Comparison of ENCODE assay signal across 16 cellular contexts in genomic region chr12:34236073-34236472, GRCh38.
A peak's percentile ranks its signal among the peaks of the same experiment; 100 is the strongest.
DNase-seq lines count a peak whose midpoint lies in the region; ATAC-seq, FAIRE-seq and TF ChIP-seq lines count a peak whose summit lies in the region.
"Had no signal": no experiment of that assay in that cellular context is flagged by ENCODE, and none has a peak within 500 bp of the region (broad histone marks: within the 10 kb centered on the region; RNA-seq: fewer than 3 reads in every experiment).

No MANE protein-coding gene starts in this region.

- ATAC-seq in GM23338 (no peak), HG02840 (IDR thresholded peaks at IDR 0.05; ENCODE audit: low FRiP score, unreplicated experiment) (no peak)
- ATAC-seq: CD8-positive, alpha-beta T cell had no signal

- FAIRE-seq in GM12892 (lab: Jason Lieb, UNC) (peak; percentile 76), HTR-8/SVneo (lab: Jason Lieb, UNC) (peak; percentile 100), colon (lab: Jason Lieb, UNC) (peak; percentile 10)

- no peak overlapping the region for H2AFZ ChIP-seq in GM23338
- H2AFZ ChIP-seq: GM23248 had no signal

- H3K36me3 Mint-ChIP-seq in osteocyte (ENCODE audit: unreplicated experiment): no peaks in the 10 kb centered on the region
- H3K36me3 Mint-ChIP-seq in GM23338 (ENCODE audit: low read depth): peaks cover 48% of the 10 kb centered on the region
- H3K36me3 Mint-ChIP-seq: CD14-positive monocyte; CD8-positive, alpha-beta T cell had no signal

- H3K9me3 Mint-ChIP-seq in osteocyte (ENCODE audit: unreplicated experiment): peaks cover 18% of the 10 kb centered on the region
- H3K9me3 Mint-ChIP-seq in GM23338: peaks cover 40% of the 10 kb centered on the region
- H3K9me3 Mint-ChIP-seq: CD8-positive, alpha-beta T cell had no signal

- H3K27me3 ChIP-seq in GM23338 (ENCODE audit: insufficient read depth): no peaks in the 10 kb centered on the region

- H3K27ac Mint-ChIP-seq in osteocyte (ENCODE audit: unreplicated experiment): no peak overlapping the region
- no peak overlapping the region for H3K27ac Mint-ChIP-seq in GM23338
- H3K27ac Mint-ChIP-seq: CD14-positive monocyte; CD8-positive, alpha-beta T cell had no signal

- H3K4me3 Mint-ChIP-seq in osteocyte (ENCODE audit: unreplicated experiment) (no peak overlapping the region), GM23338 (no peak overlapping the region)
- H3K4me3 Mint-ChIP-seq: CD14-positive monocyte; CD8-positive, alpha-beta T cell had no signal

- H3K4me2 ChIP-seq in GM23338: no peak overlapping the region

- no peaks in the 10 kb centered on the region for H3K9me2 ChIP-seq in GM23338 (ENCODE audit: insufficient read depth)

- H3K4me1 Mint-ChIP-seq in osteocyte (ENCODE audit: unreplicated experiment) (no peaks in the 10 kb centered on the region), GM23338 (no peaks in the 10 kb centered on the region)
- H3K4me1 Mint-ChIP-seq: CD14-positive monocyte had no signal

- no peak overlapping the region for H3K27ac ChIP-seq in GM23338 (ENCODE audit: low read depth)
- H3K27ac ChIP-seq: GM23248 had no signal

- TF ChIP-seq CTCF in osteocyte (IDR thresholded peaks at IDR 0.05) (no peak), GM23338 (conservative IDR thresholded peaks at IDR 0.05; ENCODE audit: low read depth in 2 of 2) (no peak)

- H3K4me3 ChIP-seq in GM23338: no peak overlapping the region
- H3K4me3 ChIP-seq: GM23248, HAP-1 had no signal

- H3K79me2 ChIP-seq in GM23338 (replicated peaks; ENCODE audit: insufficient read depth): no peaks in the 10 kb centered on the region

- TF ChIP-seq POLR2A in GM12892 (IDR thresholded peaks at IDR 0.05; ENCODE audit: low read depth, low read length): no peak

- H3F3A ChIP-seq in GM23338 (replicated peaks; ENCODE audit: low read depth): no peaks in the 10 kb centered on the region

- H3K4me1 ChIP-seq in GM23338 (ENCODE audit: insufficient read depth): no peaks in the 10 kb centered on the region
- H3K4me1 ChIP-seq: HAP-1 had no signal

- DNase-seq in GM12892 (ENCODE audit: insufficient read length) (no peak), HTR-8/SVneo (ENCODE audit: insufficient read length, low spot score) (no peak), osteocyte (ENCODE audit: extremely low spot score, unreplicated experiment) (peak; percentile 4), GM23338 (ENCODE audit: low spot score) (no peak), NCI-H524 (lab: John Stamatoyannopoulos, UW) (no peak), NCI-H345 (lab: John Stamatoyannopoulos, UW) (no peak)
- DNase-seq: CD8-positive, alpha-beta T cell; COR-L47; DND-41; GDM1; GM23248; KBM-7 had no signal

- H3K36me3 ChIP-seq in GM23338 (ENCODE audit: insufficient read depth): no peaks in the 10 kb centered on the region; the same call in 1 of the 2 replicates
- H3K36me3 ChIP-seq: HAP-1 had no signal

- H4K20me1 ChIP-seq in GM23338 (replicated peaks; ENCODE audit: insufficient read depth): no peaks in the 10 kb centered on the region

- H3K27me3 Mint-ChIP-seq in osteocyte (ENCODE audit: unreplicated experiment): no peaks in the 10 kb centered on the region
- peaks cover 4% of the 10 kb centered on the region for H3K27me3 Mint-ChIP-seq in GM23338 (ENCODE audit: insufficient read depth, low read depth, poor library complexity)

TF ChIP-seq in GM23338, 12 proteins besides CTCF, POLR2A, EP300 and RAD21 (continues in another document):
- no peak for TF ChIP-seq JUNB (IDR thresholded peaks at IDR 0.05; ENCODE audit: unreplicated experiment)
- TF ChIP-seq CREB1 (CRISPR knock-in tag; IDR thresholded peaks at IDR 0.05; ENCODE audit: low read depth): no peak
- no peak for TF ChIP-seq ETS1 (IDR thresholded peaks at IDR 0.05)
- TF ChIP-seq EZH2 (IDR thresholded peaks at IDR 0.05; ENCODE audit: low read depth, unreplicated experiment): no peak
- TF ChIP-seq STAT1 (IDR thresholded peaks at IDR 0.05; ENCODE audit: unreplicated experiment): no peak
- no peak for TF ChIP-seq REST (IDR thresholded peaks at IDR 0.05; ENCODE audit: unreplicated experiment)
- TF ChIP-seq ZNF331 (CRISPR knock-in tag; IDR thresholded peaks at IDR 0.05; ENCODE audit: low read depth): no peak
- no peak for TF ChIP-seq EZH2phosphoT487 (IDR thresholded peaks at IDR 0.05; ENCODE audit: unreplicated experiment)
- no peak for TF ChIP-seq POLR2AphosphoS5 (IDR thresholded peaks at IDR 0.05; ENCODE audit: low read depth)
